1 cellular context compared by ENCODE assay signal in the genomic region with DNA sequence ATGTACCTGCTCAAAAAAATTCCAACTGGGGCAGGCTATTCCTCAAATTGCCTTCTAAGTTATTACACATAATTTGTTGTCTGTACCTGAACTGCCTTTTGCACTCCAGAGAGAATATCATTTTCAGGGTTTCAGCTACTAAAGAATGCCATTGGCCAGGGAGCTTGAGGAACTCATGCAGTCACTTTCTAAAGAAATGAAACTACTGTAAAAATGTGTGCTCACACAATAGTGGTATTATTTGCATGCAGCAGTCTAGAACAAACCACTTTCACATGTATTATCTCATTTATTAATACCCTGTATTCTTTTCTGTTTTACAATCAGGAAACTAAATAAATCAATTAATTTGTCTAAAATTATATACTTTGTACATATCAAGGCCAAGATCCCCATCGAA.
TF ChIP-seq lines count a peak whose summit lies in the region.

No MANE protein-coding gene starts in this region.

TF ChIP-seq in GM23338, 12 proteins besides CTCF, POLR2A, EP300 and RAD21 (continued from another document):
- TF ChIP-seq ETS1 (IDR thresholded peaks at IDR 0.05): no peak
- TF ChIP-seq ZNF331 (CRISPR knock-in tag; IDR thresholded peaks at IDR 0.05; ENCODE audit: low read depth): no peak
- TF ChIP-seq JUNB (IDR thresholded peaks at IDR 0.05; ENCODE audit: unreplicated experiment): no peak
